In genomic region chr1:147240131-147240721, GRCh38 we compare ENCODE assay signal across 1 cellular context. TPM values are rescaled to one million over a fixed set of nuclear protein-coding genes. Genes with fewer than 3 reads are reported as not detected.
"Had no signal": no experiment of that assay in that cellular context is flagged by ENCODE, and none has a peak within 500 bp of the region (broad histone marks: within the 10 kb centered on the region; RNA-seq: fewer than 3 reads in every experiment).

No MANE protein-coding gene starts in this region.

RNA-seq across cellular contexts. Expression of gene FMO5, which starts 15.1 kb away (rescaled TPM):
- polyA plus RNA-seq: neural cell had no signal
